In genomic region chr16:89988951-89989350, GRCh38 we compare ENCODE assay signal across 21 cellular contexts.
"Had no signal": no experiment of that assay in that cellular context is flagged by ENCODE, and none has a peak within 500 bp of the region (broad histone marks: within the 10 kb centered on the region; RNA-seq: fewer than 3 reads in every experiment).

No MANE protein-coding gene starts in this region.

- H3K9ac ChIP-seq: SK-N-SH had no signal

- H3K9me3 ChIP-seq: SK-N-SH had no signal

- DNase-seq: IMR-90; Karpas-422; KG1; MM.1S; NCI-H1092 treated with DMSO at 0.1 percent for 48 hours; NCI-H1436; NCI-H187; NCI-H2081 treated with DMSO at 0.1 percent for 48 hours; NCI-H345; NCI-H446 treated with DMSO at 0.1 percent for 48 hours; NCI-H510A treated with DMSO at 0.1 percent for 48 hours; NCI-H526 treated with DMSO at 0.1 percent for 48 hours; NCI-H748 treated with DMSO at 0.1 percent for 48 hours; NK-92 treated with Interleukin-12 subunit alpha and Interleukin-12 subunit beta, amount 100 ng/mL, for 24 hours; PC-3; SHP77; SK-N-SH; SW 1271; T-helper 1 cell had no signal

- H3K4me2 ChIP-seq: SK-N-SH had no signal

- ATAC-seq: HepG2, Panc1, PC-3 had no signal

- FAIRE-seq: HepG2 had no signal
